Comparison of ENCODE assay signal across 8 cellular contexts in the genomic region with DNA sequence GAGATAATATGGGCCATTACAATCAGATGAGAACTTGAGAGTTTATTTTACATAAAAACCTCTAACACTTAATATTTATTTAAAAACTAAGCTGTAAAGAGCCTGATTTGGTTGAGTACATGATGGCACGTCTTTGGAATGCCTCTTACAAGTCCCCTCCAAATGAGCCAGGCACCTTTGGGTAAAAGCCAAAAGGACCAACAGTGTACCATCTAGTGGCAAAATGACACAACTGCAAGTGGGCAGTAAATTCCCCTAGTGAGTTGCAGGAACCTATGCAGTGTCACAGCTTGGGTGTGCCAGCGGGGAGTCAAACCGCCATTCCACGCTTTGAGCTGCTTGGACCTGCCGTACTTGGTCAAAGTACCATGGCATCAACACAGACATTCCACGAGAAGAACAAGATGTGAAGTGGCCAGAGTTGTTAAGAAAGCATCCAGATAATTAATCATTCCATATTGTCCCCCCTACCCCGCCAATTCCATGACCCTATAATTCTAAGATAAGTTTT.
DNase-seq lines count a peak whose midpoint lies in the region; FAIRE-seq and TF ChIP-seq lines count a peak whose summit lies in the region.

No MANE protein-coding gene starts in this region.

- H3K36me3 ChIP-seq in kidney (ENCODE audit: control insufficient read depth in 1 of 2, insufficient read depth in 2 of 2, low read length in 2 of 2), result no peaks in the 10 kb centered on the region

- TF ChIP-seq CTCF in cardiac fibroblast (IDR thresholded peaks at IDR 0.05; ENCODE audit: low read depth, low read length), result peak; percentile 76
- peak; percentile 81 for TF ChIP-seq CTCF in kidney (IDR thresholded peaks at IDR 0.05; ENCODE audit: borderline replicate concordance, extremely low read depth, insufficient read depth)

- peak overlapping the region in 1 of 2 donors; percentile 48 for H3K9ac ChIP-seq in kidney (ENCODE audit: low read length in 2 of 2)

- H3K4me1 ChIP-seq in kidney (ENCODE audit: control insufficient read depth in 1 of 2, insufficient read depth in 1 of 2, low read depth in 1 of 2, low read length in 2 of 2), result peaks cover 9 to 36% of the 10 kb centered on the region in 2 donors

- FAIRE-seq in GM19239 (lab: Jason Lieb, UNC) (peak; percentile 86), kidney (lab: Jason Lieb, UNC) (no peak)

- H3K27ac ChIP-seq in kidney (ENCODE audit: low read depth in 2 of 2, low read length in 2 of 2), result peak overlapping the region; percentile 63 to 92

- DNase-seq in DMS 273 (lab: John Stamatoyannopoulos, UW; ENCODE audit: unreplicated experiment) (peak; percentile 70), GM19239 (ENCODE audit: insufficient read length, low spot score) (peak; percentile 54), HT-29 (ENCODE audit: low spot score) (peak; percentile 74), RPMI7951 (ENCODE audit: low read depth) (peak; percentile 80), cardiac fibroblast (ENCODE audit: low read depth in 2 of 2) (peak; percentile 84), kidney (no peak), posterior vena cava (ENCODE audit: low spot score) (no peak)
- DNase-seq in stimulated activated CD4-positive, alpha-beta T cell treated with anti-CD3 and anti-CD28 coated beads, Interleukin-4, amount 100 ng/mL, for 48 hours (ENCODE audit: low read depth in 2 of 2), result peak; percentile 7 to 9

- H3K9me3 ChIP-seq in kidney (ENCODE audit: control insufficient read depth in 1 of 2, low read length in 2 of 2), result no peaks in the 10 kb centered on the region

- intact Hi-C loops in kidney (cut with DNase I) (no loop called here), posterior vena cava (cut with DNase I) (loop anchor here in 1 of 2 donors (10.0 kb wide), 1 partner anchor 159 kb away; no protein-coding TSS in a partner anchor)

- no peak overlapping the region for H3K4me3 ChIP-seq in cardiac fibroblast (replicated peaks in 1 of 2; ENCODE audit: low read depth in 2 of 2, low read length in 2 of 2)
- no peak overlapping the region for H3K4me3 ChIP-seq in kidney (ENCODE audit: low read length in 2 of 2)

Comparison
In these comparisons a context has a peak if more than half of its experiments do, and no peak if none do; other contexts are left out.
1. DNase-seq: peak in DMS 273 (single experiment), GM19239 (single experiment), HT-29 (single experiment), RPMI7951 (single experiment), cardiac fibroblast (2 of 2) and stimulated activated CD4-positive, alpha-beta T cell treated with anti-CD3 and anti-CD28 coated beads, Interleukin-4, amount 100 ng/mL, for 48 hours (2 of 2); none in kidney (single experiment) and posterior vena cava (single experiment).